8 cellular contexts compared by ENCODE assay signal in genomic region chr17:81927145-81927652, GRCh38. TPM values are rescaled to one million over a fixed set of nuclear protein-coding genes. Genes with fewer than 3 reads are reported as not detected.
DNase-seq lines count a peak whose midpoint lies in the region; ATAC-seq lines count a peak whose summit lies in the region.

No MANE protein-coding gene starts in this region.

- peak overlapping the region; percentile 76 for H3K27ac ChIP-seq in thymus (ENCODE audit: low read depth)

- no peaks in the 10 kb centered on the region for H3K27me3 Mint-ChIP-seq in T-helper 1 cell treated with Interleukin-12 subunit alpha and Interleukin-12 subunit beta and Interleukin-4 antibody, amounts not matched to agents 30 μg/mL and 1 μg/mL, for 36 hours (ENCODE audit: low read depth)
- H3K27me3 Mint-ChIP-seq in activated naive CD4-positive, alpha-beta T cell treated with anti-CD3 and anti-CD28 coated beads, Interleukin-2, amount 50 U/mL, for 24 hours: peaks cover 3% of the 10 kb centered on the region

- DNase-seq in T-helper 1 cell: no peak
- DNase-seq in NCI-H2227 (lab: John Stamatoyannopoulos, UW; ENCODE audit: unreplicated experiment): no peak
- DNase-seq in H4 (ENCODE audit: low spot score): no peak

- peaks cover 20% of the 10 kb centered on the region for H3K27me3 ChIP-seq in thymus (ENCODE audit: control insufficient read depth, insufficient read depth)

- H3K4me1 Mint-ChIP-seq in T-helper 1 cell treated with Interleukin-12 subunit alpha and Interleukin-12 subunit beta and Interleukin-4 antibody, amounts not matched to agents 30 μg/mL and 1 μg/mL, for 36 hours (ENCODE audit: low read depth): peaks cover 19% of the 10 kb centered on the region
- H3K4me1 Mint-ChIP-seq in activated naive CD4-positive, alpha-beta T cell treated with anti-CD3 and anti-CD28 coated beads, Interleukin-2, amount 50 U/mL, for 24 hours: peaks cover 19% of the 10 kb centered on the region

- peak; percentile 13 for ATAC-seq in HG03039 (IDR thresholded peaks at IDR 0.05; ENCODE audit: unreplicated experiment)

- H3K36me3 ChIP-seq in thymus (ENCODE audit: control insufficient read depth, insufficient read depth): peaks cover 7% of the 10 kb centered on the region

- no peaks in the 10 kb centered on the region for H3K9me3 Mint-ChIP-seq in T-helper 1 cell treated with Interleukin-12 subunit alpha and Interleukin-12 subunit beta and Interleukin-4 antibody, amounts not matched to agents 30 μg/mL and 1 μg/mL, for 36 hours
- H3K9me3 Mint-ChIP-seq in activated naive CD4-positive, alpha-beta T cell treated with anti-CD3 and anti-CD28 coated beads, Interleukin-2, amount 50 U/mL, for 24 hours: no peaks in the 10 kb centered on the region

- peak overlapping the region; percentile 48 for H3K4me3 Mint-ChIP-seq in T-helper 1 cell treated with Interleukin-12 subunit alpha and Interleukin-12 subunit beta and Interleukin-4 antibody, amounts not matched to agents 30 μg/mL and 1 μg/mL, for 36 hours
- peak overlapping the region; percentile 74 for H3K4me3 Mint-ChIP-seq in activated naive CD4-positive, alpha-beta T cell treated with anti-CD3 and anti-CD28 coated beads, Interleukin-2, amount 50 U/mL, for 24 hours

- WGBS in thymus: under 1% methylated on average over 80 of the region's 80 CpGs

- no peaks in the 10 kb centered on the region for H3K36me3 Mint-ChIP-seq in T-helper 1 cell treated with Interleukin-12 subunit alpha and Interleukin-12 subunit beta and Interleukin-4 antibody, amounts not matched to agents 30 μg/mL and 1 μg/mL, for 36 hours (ENCODE audit: low read depth)
- H3K36me3 Mint-ChIP-seq in activated naive CD4-positive, alpha-beta T cell treated with anti-CD3 and anti-CD28 coated beads, Interleukin-2, amount 50 U/mL, for 24 hours: no peaks in the 10 kb centered on the region

- H3K4me1 ChIP-seq in thymus (ENCODE audit: control insufficient read depth, insufficient read depth, low read length): peaks cover 35% of the 10 kb centered on the region

- H3K4me3 ChIP-seq in iPS-18c (ENCODE audit: insufficient read depth, low read depth, low read length) (peak overlapping the region; percentile 73), thymus (ENCODE audit: low read length) (peak overlapping the region; percentile 92)

- no peak overlapping the region for H3K27ac Mint-ChIP-seq in T-helper 1 cell treated with Interleukin-12 subunit alpha and Interleukin-12 subunit beta and Interleukin-4 antibody, amounts not matched to agents 30 μg/mL and 1 μg/mL, for 36 hours
- H3K27ac Mint-ChIP-seq in activated naive CD4-positive, alpha-beta T cell treated with anti-CD3 and anti-CD28 coated beads, Interleukin-2, amount 50 U/mL, for 24 hours: no peak overlapping the region

- no peaks in the 10 kb centered on the region for H3K9me3 ChIP-seq in iPS-18c (ENCODE audit: control insufficient read depth, insufficient read depth, low read length)
- no peaks in the 10 kb centered on the region for H3K9me3 ChIP-seq in thymus (ENCODE audit: control insufficient read depth)

RNA-seq across cellular contexts. Expression of gene MAFG, which starts 0.3 kb away (rescaled TPM):
- 7.3 TPM for polyA plus RNA-seq in thymus
- total RNA-seq in H4 (2014; rRNA removed; shearing (Covaris generic)): 8.7 and 9.3 TPM in 2 replicates

RNA-seq across cellular contexts. Expression of gene SIRT7, which starts 9.2 kb away (rescaled TPM):
- 47.7 TPM for polyA plus RNA-seq in thymus
- total RNA-seq in H4 (2014; rRNA removed; shearing (Covaris generic)): 5.5 and 8.7 TPM in 2 replicates

RNA-seq across cellular contexts. Expression of gene PYCR1, which starts 9.9 kb away (rescaled TPM):
- 2.9 TPM for polyA plus RNA-seq in thymus
- 92.4 and 128 TPM in 2 replicates for total RNA-seq in H4 (2014; rRNA removed; shearing (Covaris generic))

RNA-seq across cellular contexts. Expression of gene PCYT2, which starts 16.0 kb away (rescaled TPM):
- 37.4 TPM for polyA plus RNA-seq in thymus
- 34.7 and 39.0 TPM in 2 replicates for total RNA-seq in H4 (2014; rRNA removed; shearing (Covaris generic))

RNA-seq across cellular contexts. Expression of gene MYADML2, which starts 19.8 kb away (rescaled TPM):
- polyA plus RNA-seq in thymus: 0.07 TPM
- total RNA-seq in H4 (2014; rRNA removed; shearing (Covaris generic)): not detected in 2 replicates
